27 cellular contexts compared by ENCODE assay signal in genomic region chr6:141174932-141175331, GRCh38.
"Had no signal": no experiment of that assay in that cellular context is flagged by ENCODE, and none has a peak within 500 bp of the region (broad histone marks: within the 10 kb centered on the region; RNA-seq: fewer than 3 reads in every experiment).

No MANE protein-coding gene starts in this region.

- H3K27me3 ChIP-seq: ovary, right lobe of liver, sigmoid colon, suprapubic skin, testis, tibial artery, transverse colon, vagina had no signal

- H3K4me1 ChIP-seq: parathyroid adenoma, psoas muscle, right lobe of liver, sigmoid colon, suprapubic skin, testis, tibial artery, transverse colon, vagina had no signal

- H3K36me3 ChIP-seq: ovary, right lobe of liver, sigmoid colon, suprapubic skin, tibial artery, transverse colon, vagina had no signal

- H3K27ac ChIP-seq: ovary, parathyroid adenoma, psoas muscle, right lobe of liver, sigmoid colon, suprapubic skin, testis, tibial artery, transverse colon, vagina had no signal

- ATAC-seq: naive thymus-derived CD8-positive, alpha-beta T cell; natural killer cell treated with Interleukin-12 subunit alpha and Interleukin-12 subunit beta and Interleukin-15 and Interleukin-18, amount 100 ng/mL, for 72 hours; psoas muscle; right cardiac atrium; right lobe of liver; stimulated activated memory B cell treated with anti-CD40 and anti-IgM and Interleukin-4, amounts not matched to agents 10 μg/mL and 1 μg/mL and 100 μg/mL, for 72 hours; stimulated activated naive CD8-positive, alpha-beta T cell treated with anti-CD3 and anti-CD28 coated beads, Interleukin-15, amount 100 ng/mL, for 72 hours; stimulated activated naive CD8-positive, alpha-beta T cell treated with anti-CD3 and anti-CD28 coated beads, Interleukin-15, Interleukin-2, amounts not matched to agents 100 U/mL and 50 U/mL, for 24 hours had no signal

- H3K4me3 ChIP-seq: ovary, psoas muscle, right lobe of liver, sigmoid colon, suprapubic skin, testis, tibial artery, transverse colon, vagina had no signal

- DNase-seq: naive B cell; naive thymus-derived CD8-positive, alpha-beta T cell; nephron progenitor cell; occipital lobe; ovary; psoas muscle; right lobe of liver; sigmoid colon; small intestine; stimulated activated CD4-positive, alpha-beta T cell treated with anti-CD3 and anti-CD28 coated beads, Interleukin-12 subunit alpha, Interleukin-12 subunit beta, amount 100 ng/mL, for 4 hours; stimulated activated CD4-positive, alpha-beta T cell treated with anti-CD3 and anti-CD28 coated beads, Interleukin-1b, Interleukin-23, amount 100 ng/mL, for 48 hours; stimulated activated CD4-positive, alpha-beta T cell treated with anti-CD3 and anti-CD28 coated beads, Interleukin-4, amount 100 ng/mL, for 1 hour; stimulated activated CD4-positive, alpha-beta T cell treated with anti-CD3 and anti-CD28 coated beads, Interleukin-4, amount 100 ng/mL, for 4 hours; stimulated activated CD8-positive, alpha-beta memory T cell treated with anti-CD3 and anti-CD28 coated beads, Interleukin-4, amount 100 ng/mL, for 48 hours; stimulated activated naive CD4-positive, alpha-beta T cell; stimulated activated naive CD8-positive, alpha-beta T cell treated with anti-CD3 and anti-CD28 coated beads, Interleukin-15, amount 100 ng/mL, for 72 hours; stimulated activated naive CD8-positive, alpha-beta T cell treated with anti-CD3 and anti-CD28 coated beads, Interleukin-15, Interleukin-2, amounts not matched to agents 100 U/mL and 50 U/mL, for 24 hours; substantia nigra; testis; tibial artery; transverse colon had no signal

- H3K9me3 ChIP-seq: ovary, psoas muscle, right lobe of liver, sigmoid colon, suprapubic skin, testis, tibial artery, transverse colon, vagina had no signal
